ENCODE assay signal across 2 cellular contexts in the genomic region with DNA sequence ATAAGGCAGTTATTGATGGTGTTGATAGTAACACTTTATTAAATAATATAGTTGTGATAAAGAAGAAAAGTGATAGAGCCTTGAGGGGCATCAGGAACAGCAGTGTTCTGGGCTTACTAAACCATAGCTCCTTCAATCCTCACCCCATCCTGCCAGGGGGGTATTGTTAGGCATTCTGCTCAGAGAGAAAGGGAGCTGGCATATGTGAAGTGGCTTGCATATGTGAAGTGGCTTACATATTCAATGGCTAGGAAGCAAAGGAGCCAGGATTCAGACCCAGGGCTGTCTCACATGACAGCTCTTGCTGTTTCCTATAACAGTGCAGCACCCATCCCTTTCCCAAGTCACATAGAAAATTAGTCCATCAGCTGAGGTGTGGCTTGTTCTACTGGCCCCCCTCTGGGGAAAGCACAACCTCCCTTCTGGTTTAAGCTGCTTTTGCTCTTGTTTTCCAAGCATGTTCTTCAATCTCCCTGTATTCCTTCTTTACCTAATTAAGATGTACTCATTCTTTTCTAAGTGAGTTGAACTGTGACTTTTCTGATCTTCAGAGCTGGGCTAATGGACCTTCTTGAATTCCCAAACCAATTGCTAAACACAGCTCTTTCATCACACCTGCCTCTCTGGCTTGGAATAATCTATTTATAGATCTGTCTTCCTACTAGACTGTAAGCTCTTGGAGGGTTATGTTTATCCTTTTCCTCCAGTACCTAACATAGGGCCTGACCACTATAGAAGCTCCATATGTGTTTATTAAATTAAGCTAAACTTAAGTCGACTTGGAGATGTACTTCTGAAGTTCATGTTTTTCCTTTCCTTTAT.
TF ChIP-seq lines count a peak whose summit lies in the region.

No MANE protein-coding gene starts in this region.

TF ChIP-seq in GM23338, 12 proteins besides CTCF, POLR2A, EP300 and RAD21 (continued from another document):
- TF ChIP-seq, protein P1, sequence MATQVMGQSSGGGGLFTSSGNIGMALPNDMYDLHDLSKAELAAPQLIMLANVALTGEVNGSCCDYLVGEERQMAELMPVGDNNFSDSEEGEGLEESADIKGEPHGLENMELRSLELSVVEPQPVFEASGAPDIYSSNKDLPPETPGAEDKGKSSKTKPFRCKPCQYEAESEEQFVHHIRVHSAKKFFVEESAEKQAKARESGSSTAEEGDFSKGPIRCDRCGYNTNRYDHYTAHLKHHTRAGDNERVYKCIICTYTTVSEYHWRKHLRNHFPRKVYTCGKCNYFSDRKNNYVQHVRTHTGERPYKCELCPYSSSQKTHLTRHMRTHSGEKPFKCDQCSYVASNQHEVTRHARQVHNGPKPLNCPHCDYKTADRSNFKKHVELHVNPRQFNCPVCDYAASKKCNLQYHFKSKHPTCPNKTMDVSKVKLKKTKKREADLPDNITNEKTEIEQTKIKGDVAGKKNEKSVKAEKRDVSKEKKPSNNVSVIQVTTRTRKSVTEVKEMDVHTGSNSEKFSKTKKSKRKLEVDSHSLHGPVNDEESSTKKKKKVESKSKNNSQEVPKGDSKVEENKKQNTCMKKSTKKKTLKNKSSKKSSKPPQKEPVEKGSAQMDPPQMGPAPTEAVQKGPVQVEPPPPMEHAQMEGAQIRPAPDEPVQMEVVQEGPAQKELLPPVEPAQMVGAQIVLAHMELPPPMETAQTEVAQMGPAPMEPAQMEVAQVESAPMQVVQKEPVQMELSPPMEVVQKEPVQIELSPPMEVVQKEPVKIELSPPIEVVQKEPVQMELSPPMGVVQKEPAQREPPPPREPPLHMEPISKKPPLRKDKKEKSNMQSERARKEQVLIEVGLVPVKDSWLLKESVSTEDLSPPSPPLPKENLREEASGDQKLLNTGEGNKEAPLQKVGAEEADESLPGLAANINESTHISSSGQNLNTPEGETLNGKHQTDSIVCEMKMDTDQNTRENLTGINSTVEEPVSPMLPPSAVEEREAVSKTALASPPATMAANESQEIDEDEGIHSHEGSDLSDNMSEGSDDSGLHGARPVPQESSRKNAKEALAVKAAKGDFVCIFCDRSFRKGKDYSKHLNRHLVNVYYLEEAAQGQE (IDR thresholded peaks at IDR 0.05; ENCODE audit: unreplicated experiment): no peak
- TF ChIP-seq CREB1 (CRISPR knock-in tag; IDR thresholded peaks at IDR 0.05; ENCODE audit: low read depth): no peak
- no peak for TF ChIP-seq ZNF114 (CRISPR knock-in tag; IDR thresholded peaks at IDR 0.05)
- TF ChIP-seq EZH2 (IDR thresholded peaks at IDR 0.05; ENCODE audit: low read depth, unreplicated experiment): no peak
- TF ChIP-seq, protein P2, sequence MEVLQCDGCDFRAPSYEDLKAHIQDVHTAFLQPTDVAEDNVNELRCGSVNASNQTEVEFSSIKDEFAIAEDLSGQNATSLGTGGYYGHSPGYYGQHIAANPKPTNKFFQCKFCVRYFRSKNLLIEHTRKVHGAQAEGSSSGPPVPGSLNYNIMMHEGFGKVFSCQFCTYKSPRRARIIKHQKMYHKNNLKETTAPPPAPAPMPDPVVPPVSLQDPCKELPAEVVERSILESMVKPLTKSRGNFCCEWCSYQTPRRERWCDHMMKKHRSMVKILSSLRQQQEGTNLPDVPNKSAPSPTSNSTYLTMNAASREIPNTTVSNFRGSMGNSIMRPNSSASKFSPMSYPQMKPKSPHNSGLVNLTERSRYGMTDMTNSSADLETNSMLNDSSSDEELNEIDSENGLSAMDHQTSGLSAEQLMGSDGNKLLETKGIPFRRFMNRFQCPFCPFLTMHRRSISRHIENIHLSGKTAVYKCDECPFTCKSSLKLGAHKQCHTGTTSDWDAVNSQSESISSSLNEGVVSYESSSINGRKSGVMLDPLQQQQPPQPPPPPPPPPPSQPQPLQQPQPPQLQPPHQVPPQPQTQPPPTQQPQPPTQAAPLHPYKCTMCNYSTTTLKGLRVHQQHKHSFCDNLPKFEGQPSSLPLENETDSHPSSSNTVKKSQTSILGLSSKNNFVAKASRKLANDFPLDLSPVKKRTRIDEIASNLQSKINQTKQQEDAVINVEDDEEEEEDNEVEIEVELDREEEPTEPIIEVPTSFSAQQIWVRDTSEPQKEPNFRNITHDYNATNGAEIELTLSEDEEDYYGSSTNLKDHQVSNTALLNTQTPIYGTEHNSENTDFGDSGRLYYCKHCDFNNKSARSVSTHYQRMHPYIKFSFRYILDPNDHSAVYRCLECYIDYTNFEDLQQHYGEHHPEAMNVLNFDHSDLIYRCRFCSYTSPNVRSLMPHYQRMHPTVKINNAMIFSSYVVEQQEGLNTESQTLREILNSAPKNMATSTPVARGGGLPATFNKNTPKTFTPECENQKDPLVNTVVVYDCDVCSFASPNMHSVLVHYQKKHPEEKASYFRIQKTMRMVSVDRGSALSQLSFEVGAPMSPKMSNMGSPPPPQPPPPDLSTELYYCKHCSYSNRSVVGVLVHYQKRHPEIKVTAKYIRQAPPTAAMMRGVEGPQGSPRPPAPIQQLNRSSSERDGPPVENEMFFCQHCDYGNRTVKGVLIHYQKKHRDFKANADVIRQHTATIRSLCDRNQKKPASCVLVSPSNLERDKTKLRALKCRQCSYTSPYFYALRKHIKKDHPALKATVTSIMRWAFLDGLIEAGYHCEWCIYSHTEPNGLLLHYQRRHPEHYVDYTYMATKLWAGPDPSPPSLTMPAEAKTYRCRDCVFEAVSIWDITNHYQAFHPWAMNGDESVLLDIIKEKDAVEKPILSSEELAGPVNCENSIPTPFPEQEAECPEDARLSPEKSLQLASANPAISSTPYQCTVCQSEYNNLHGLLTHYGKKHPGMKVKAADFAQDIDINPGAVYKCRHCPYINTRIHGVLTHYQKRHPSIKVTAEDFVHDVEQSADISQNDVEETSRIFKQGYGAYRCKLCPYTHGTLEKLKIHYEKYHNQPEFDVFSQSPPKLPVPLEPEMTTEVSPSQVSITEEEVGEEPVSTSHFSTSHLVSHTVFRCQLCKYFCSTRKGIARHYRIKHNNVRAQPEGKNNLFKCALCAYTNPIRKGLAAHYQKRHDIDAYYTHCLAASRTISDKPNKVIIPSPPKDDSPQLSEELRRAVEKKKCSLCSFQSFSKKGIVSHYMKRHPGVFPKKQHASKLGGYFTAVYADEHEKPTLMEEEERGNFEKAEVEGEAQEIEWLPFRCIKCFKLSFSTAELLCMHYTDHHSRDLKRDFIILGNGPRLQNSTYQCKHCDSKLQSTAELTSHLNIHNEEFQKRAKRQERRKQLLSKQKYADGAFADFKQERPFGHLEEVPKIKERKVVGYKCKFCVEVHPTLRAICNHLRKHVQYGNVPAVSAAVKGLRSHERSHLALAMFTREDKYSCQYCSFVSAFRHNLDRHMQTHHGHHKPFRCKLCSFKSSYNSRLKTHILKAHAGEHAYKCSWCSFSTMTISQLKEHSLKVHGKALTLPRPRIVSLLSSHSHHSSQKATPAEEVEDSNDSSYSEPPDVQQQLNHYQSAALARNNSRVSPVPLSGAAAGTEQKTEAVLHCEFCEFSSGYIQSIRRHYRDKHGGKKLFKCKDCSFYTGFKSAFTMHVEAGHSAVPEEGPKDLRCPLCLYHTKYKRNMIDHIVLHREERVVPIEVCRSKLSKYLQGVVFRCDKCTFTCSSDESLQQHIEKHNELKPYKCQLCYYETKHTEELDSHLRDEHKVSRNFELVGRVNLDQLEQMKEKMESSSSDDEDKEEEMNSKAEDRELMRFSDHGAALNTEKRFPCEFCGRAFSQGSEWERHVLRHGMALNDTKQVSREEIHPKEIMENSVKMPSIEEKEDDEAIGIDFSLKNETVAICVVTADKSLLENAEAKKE (CRISPR knock-in tag; IDR thresholded peaks at IDR 0.05): no peak
- TF ChIP-seq ZNF331 (CRISPR knock-in tag; IDR thresholded peaks at IDR 0.05; ENCODE audit: low read depth): no peak
- no peak for TF ChIP-seq JUNB (IDR thresholded peaks at IDR 0.05; ENCODE audit: unreplicated experiment)
TF ChIP-seq in GM23338: peak in this region for 0.

TF ChIP-seq in WTC11, 78 proteins besides CTCF, POLR2A, EP300 and RAD21 (continued from another document):
- TF ChIP-seq, protein P3, sequence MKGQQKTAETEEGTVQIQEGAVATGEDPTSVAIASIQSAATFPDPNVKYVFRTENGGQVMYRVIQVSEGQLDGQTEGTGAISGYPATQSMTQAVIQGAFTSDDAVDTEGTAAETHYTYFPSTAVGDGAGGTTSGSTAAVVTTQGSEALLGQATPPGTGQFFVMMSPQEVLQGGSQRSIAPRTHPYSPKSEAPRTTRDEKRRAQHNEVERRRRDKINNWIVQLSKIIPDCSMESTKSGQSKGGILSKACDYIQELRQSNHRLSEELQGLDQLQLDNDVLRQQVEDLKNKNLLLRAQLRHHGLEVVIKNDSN (CRISPR knock-in tag; IDR thresholded peaks at IDR 0.05): no peak
- TF ChIP-seq, protein P4, sequence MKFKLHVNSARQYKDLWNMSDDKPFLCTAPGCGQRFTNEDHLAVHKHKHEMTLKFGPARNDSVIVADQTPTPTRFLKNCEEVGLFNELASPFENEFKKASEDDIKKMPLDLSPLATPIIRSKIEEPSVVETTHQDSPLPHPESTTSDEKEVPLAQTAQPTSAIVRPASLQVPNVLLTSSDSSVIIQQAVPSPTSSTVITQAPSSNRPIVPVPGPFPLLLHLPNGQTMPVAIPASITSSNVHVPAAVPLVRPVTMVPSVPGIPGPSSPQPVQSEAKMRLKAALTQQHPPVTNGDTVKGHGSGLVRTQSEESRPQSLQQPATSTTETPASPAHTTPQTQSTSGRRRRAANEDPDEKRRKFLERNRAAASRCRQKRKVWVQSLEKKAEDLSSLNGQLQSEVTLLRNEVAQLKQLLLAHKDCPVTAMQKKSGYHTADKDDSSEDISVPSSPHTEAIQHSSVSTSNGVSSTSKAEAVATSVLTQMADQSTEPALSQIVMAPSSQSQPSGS (CRISPR knock-in tag; IDR thresholded peaks at IDR 0.05; ENCODE audit: borderline replicate concordance, low read depth): no peak
- TF ChIP-seq NFATC4 (CRISPR knock-in tag; IDR thresholded peaks at IDR 0.05): no peak
- no peak for TF ChIP-seq NR1H2 (CRISPR knock-in tag; IDR thresholded peaks at IDR 0.05)
- TF ChIP-seq, protein P5, sequence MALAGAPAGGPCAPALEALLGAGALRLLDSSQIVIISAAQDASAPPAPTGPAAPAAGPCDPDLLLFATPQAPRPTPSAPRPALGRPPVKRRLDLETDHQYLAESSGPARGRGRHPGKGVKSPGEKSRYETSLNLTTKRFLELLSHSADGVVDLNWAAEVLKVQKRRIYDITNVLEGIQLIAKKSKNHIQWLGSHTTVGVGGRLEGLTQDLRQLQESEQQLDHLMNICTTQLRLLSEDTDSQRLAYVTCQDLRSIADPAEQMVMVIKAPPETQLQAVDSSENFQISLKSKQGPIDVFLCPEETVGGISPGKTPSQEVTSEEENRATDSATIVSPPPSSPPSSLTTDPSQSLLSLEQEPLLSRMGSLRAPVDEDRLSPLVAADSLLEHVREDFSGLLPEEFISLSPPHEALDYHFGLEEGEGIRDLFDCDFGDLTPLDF (CRISPR knock-in tag; IDR thresholded peaks at IDR 0.05): no peak
- no peak for TF ChIP-seq MXD4 (CRISPR knock-in tag; IDR thresholded peaks at IDR 0.05; ENCODE audit: borderline replicate concordance)
- no peak for TF ChIP-seq RORB (CRISPR knock-in tag; IDR thresholded peaks at IDR 0.05)
- no peak for TF ChIP-seq GTF2I (CRISPR knock-in tag; conservative IDR thresholded peaks at IDR 0.05)
- TF ChIP-seq, protein P6, sequence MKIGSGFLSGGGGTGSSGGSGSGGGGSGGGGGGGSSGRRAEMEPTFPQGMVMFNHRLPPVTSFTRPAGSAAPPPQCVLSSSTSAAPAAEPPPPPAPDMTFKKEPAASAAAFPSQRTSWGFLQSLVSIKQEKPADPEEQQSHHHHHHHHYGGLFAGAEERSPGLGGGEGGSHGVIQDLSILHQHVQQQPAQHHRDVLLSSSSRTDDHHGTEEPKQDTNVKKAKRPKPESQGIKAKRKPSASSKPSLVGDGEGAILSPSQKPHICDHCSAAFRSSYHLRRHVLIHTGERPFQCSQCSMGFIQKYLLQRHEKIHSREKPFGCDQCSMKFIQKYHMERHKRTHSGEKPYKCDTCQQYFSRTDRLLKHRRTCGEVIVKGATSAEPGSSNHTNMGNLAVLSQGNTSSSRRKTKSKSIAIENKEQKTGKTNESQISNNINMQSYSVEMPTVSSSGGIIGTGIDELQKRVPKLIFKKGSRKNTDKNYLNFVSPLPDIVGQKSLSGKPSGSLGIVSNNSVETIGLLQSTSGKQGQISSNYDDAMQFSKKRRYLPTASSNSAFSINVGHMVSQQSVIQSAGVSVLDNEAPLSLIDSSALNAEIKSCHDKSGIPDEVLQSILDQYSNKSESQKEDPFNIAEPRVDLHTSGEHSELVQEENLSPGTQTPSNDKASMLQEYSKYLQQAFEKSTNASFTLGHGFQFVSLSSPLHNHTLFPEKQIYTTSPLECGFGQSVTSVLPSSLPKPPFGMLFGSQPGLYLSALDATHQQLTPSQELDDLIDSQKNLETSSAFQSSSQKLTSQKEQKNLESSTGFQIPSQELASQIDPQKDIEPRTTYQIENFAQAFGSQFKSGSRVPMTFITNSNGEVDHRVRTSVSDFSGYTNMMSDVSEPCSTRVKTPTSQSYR (CRISPR knock-in tag; IDR thresholded peaks at IDR 0.05): no peak
